ENCODE assay signal across 8 cellular contexts in genomic region chr7:67371429-67372305, GRCh38.
A peak's percentile ranks its signal among the peaks of the same experiment; 100 is the strongest.
DNase-seq lines count a peak whose midpoint lies in the region; ATAC-seq and TF ChIP-seq lines count a peak whose summit lies in the region.

No MANE protein-coding gene starts in this region.

- H3K27ac Mint-ChIP-seq in CD8-positive, alpha-beta T cell, result no peak overlapping the region
- no peak overlapping the region for H3K27ac Mint-ChIP-seq in activated CD4-positive, alpha-beta T cell treated with anti-CD3 and anti-CD28 coated beads, Interleukin-2, amount 10 ng/mL, durations not matched to agents 7 days and 5 days

- no peaks in the 10 kb centered on the region for H3K36me3 Mint-ChIP-seq in CD8-positive, alpha-beta T cell
- H3K36me3 Mint-ChIP-seq in activated CD4-positive, alpha-beta T cell treated with anti-CD3 and anti-CD28 coated beads, Interleukin-2, amount 10 ng/mL, durations not matched to agents 7 days and 5 days (ENCODE audit: low read depth), result no peaks in the 10 kb centered on the region

- intact Hi-C loops in CD8-positive, alpha-beta T cell (cut with DNase I, micrococcal nuclease), result no loop called here

- DNase-seq in CD8-positive, alpha-beta T cell, result peak; percentile 9 to 63 (median 30)
- peak; percentile 74 for DNase-seq in NCI-H460 (ENCODE audit: extremely low read depth, low read depth)
- DNase-seq in activated CD4-positive, alpha-beta T cell treated with anti-CD3 and anti-CD28 coated beads, Interleukin-2, amount 10 ng/mL, durations not matched to agents 7 days and 5 days, result peak; percentile 65
- peak; percentile 44 to 66 for DNase-seq in dermis microvascular lymphatic vessel endothelial cell (ENCODE audit: low read depth in 2 of 2)
- peak; percentile 74 to 76 for DNase-seq in lung microvascular endothelial cell (ENCODE audit: low read depth in 2 of 2)
- peak; percentile 2 to 16 for DNase-seq in stimulated activated CD8-positive, alpha-beta memory T cell treated with anti-CD3 and anti-CD28 coated beads, Interleukin-15, amount 100 ng/mL, for 48 hours (ENCODE audit: low read depth in 2 of 2)

- POLR2A ChIA-PET in CD8-positive, alpha-beta T cell (lab: Charles Lee), result no interaction called here
- POLR2A ChIA-PET in activated CD4-positive, alpha-beta T cell treated with anti-CD3 and anti-CD28 coated beads, Interleukin-2, amount 10 ng/mL, durations not matched to agents 7 days and 5 days (lab: Charles Lee), result no interaction called here

- CTCF ChIA-PET in CD8-positive, alpha-beta T cell (lab: Charles Lee), result interaction anchor here (0.8 to 2.9 kb wide), 4 partner anchors 10 to 22 kb away, joined by 3 to 29 read pairs (median 4); no protein-coding TSS in a partner anchor
- CTCF ChIA-PET in activated CD4-positive, alpha-beta T cell treated with anti-CD3 and anti-CD28 coated beads, Interleukin-2, amount 10 ng/mL, durations not matched to agents 7 days and 5 days (lab: Charles Lee), result no interaction called here

- no peaks in the 10 kb centered on the region for H3K36me3 ChIP-seq in CD8-positive, alpha-beta T cell (ENCODE audit: insufficient read depth, low read length)

- H3K4me1 ChIP-seq in CD8-positive, alpha-beta T cell (ENCODE audit: insufficient read depth, low read length), result no peaks in the 10 kb centered on the region

- no peak overlapping the region for H3K4me3 ChIP-seq in CD8-positive, alpha-beta T cell (ENCODE audit: low read depth, low read length)

- no peak overlapping the region for H3K27ac ChIP-seq in CD8-positive, alpha-beta T cell (ENCODE audit: low read depth, low read length)

- H3K27me3 Mint-ChIP-seq in CD8-positive, alpha-beta T cell (ENCODE audit: low read depth), result peaks cover 27% of the 10 kb centered on the region
- H3K27me3 Mint-ChIP-seq in activated CD4-positive, alpha-beta T cell treated with anti-CD3 and anti-CD28 coated beads, Interleukin-2, amount 10 ng/mL, durations not matched to agents 7 days and 5 days, result peaks cover 2% of the 10 kb centered on the region

- no peaks in the 10 kb centered on the region for H3K4me1 Mint-ChIP-seq in CD8-positive, alpha-beta T cell (ENCODE audit: low read depth)
- no peaks in the 10 kb centered on the region for H3K4me1 Mint-ChIP-seq in activated CD4-positive, alpha-beta T cell treated with anti-CD3 and anti-CD28 coated beads, Interleukin-2, amount 10 ng/mL, durations not matched to agents 7 days and 5 days

- H3K9me3 ChIP-seq in CD8-positive, alpha-beta T cell (ENCODE audit: low read length), result no peaks in the 10 kb centered on the region

- no peaks in the 10 kb centered on the region for H3K27me3 ChIP-seq in CD8-positive, alpha-beta T cell (ENCODE audit: insufficient read depth, low read length)

- peak; percentile 61 for ATAC-seq in CD8-positive, alpha-beta T cell
- ATAC-seq in GM19324 (IDR thresholded peaks at IDR 0.05; ENCODE audit: low FRiP score, unreplicated experiment) (peak; percentile 92), HG03378 (IDR thresholded peaks at IDR 0.05; ENCODE audit: unreplicated experiment) (peak; percentile 87)

- H3K9me3 Mint-ChIP-seq in CD8-positive, alpha-beta T cell, result peaks cover 2% of the 10 kb centered on the region
- H3K9me3 Mint-ChIP-seq in activated CD4-positive, alpha-beta T cell treated with anti-CD3 and anti-CD28 coated beads, Interleukin-2, amount 10 ng/mL, durations not matched to agents 7 days and 5 days, result no peaks in the 10 kb centered on the region

- TF ChIP-seq CTCF in CD8-positive, alpha-beta T cell (IDR thresholded peaks at IDR 0.05), result peak; percentile 77

- no peak overlapping the region for H3K4me3 Mint-ChIP-seq in CD8-positive, alpha-beta T cell
- H3K4me3 Mint-ChIP-seq in activated CD4-positive, alpha-beta T cell treated with anti-CD3 and anti-CD28 coated beads, Interleukin-2, amount 10 ng/mL, durations not matched to agents 7 days and 5 days, result no peak overlapping the region

Comparison
In these comparisons a context has a peak if more than half of its experiments do, and no peak if none do; other contexts are left out.
1. DNase-seq: peak in every context shown above with its lines; median percentile 75 in lung microvascular endothelial cell; 74 in NCI-H460; 65 in activated CD4-positive, alpha-beta T cell treated with anti-CD3 and anti-CD28 coated beads, Interleukin-2, amount 10 ng/mL, durations not matched to agents 7 days and 5 days; 55 in dermis microvascular lymphatic vessel endothelial cell; 30 in CD8-positive, alpha-beta T cell; 9 in stimulated activated CD8-positive, alpha-beta memory T cell treated with anti-CD3 and anti-CD28 coated beads, Interleukin-15, amount 100 ng/mL, for 48 hours.